8 cellular contexts compared by ENCODE assay signal in the genomic region with DNA sequence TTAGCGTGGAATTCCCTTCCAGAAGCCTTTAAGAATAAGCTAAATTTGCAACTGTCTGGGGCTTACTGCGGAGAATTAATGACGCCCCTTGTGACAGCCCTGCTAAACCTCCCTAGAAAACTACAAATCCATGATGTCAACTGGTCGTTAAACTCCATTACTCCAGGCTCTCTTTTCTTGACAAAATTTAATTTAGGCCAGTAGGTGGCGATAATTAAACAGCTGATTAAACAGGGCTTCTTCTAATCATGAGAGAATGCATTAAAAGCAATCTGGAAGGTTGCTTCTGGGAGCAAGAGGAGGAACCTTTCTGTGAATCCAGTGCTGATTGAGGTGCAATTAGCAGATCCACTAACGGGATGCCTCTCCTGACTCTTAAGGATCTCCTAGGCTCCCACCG. TPM values are rescaled to one million over a fixed set of nuclear protein-coding genes. Genes with fewer than 3 reads are reported as not detected.
DNase-seq lines count a peak whose midpoint lies in the region; ATAC-seq, FAIRE-seq and TF ChIP-seq lines count a peak whose summit lies in the region.

No MANE protein-coding gene starts in this region.

- no peaks in the 10 kb centered on the region for H3K4me1 ChIP-seq in gastrocnemius medialis

- POLR2A ChIA-PET in GM10248 (lab: Yijun Ruan, JAX), result no interaction called here

- H3K27ac ChIP-seq in gastrocnemius medialis, result no peak overlapping the region

- no peaks in the 10 kb centered on the region for H3K36me3 ChIP-seq in gastrocnemius medialis

- intact Hi-C loops in gastrocnemius medialis (cut with DNase I; ENCODE audit: low total_unique reads) (no loop called here), sciatic nerve (cut with DNase I) (no loop called here)

- in situ Hi-C loops in gastrocnemius medialis (cut with MboI; ENCODE audit: low sequenced_read_pairs in 4 of 4), result loop anchor here in 3 of 4 donors (10.0 to 25.0 kb wide), 3 partner anchors 112 to 470 kb away; a partner anchor contains a TSS

- peak; percentile 51 for DNase-seq in GM10248 (ENCODE audit: extremely low spot score)
- peak; percentile 66 for DNase-seq in NCI-H1105 (lab: John Stamatoyannopoulos, UW)
- DNase-seq in globus pallidus (ENCODE audit: low spot score), result peak; percentile 72
- no peak for DNase-seq in gastrocnemius medialis
- DNase-seq in stimulated activated CD4-positive, alpha-beta T cell treated with anti-CD3 and anti-CD28 coated beads, Interleukin-4, amount 100 ng/mL, for 1 hour, result no peak
- DNase-seq in effector CD8-positive, alpha-beta T cell (lab: John Stamatoyannopoulos, UW), result no peak
- DNase-seq in sciatic nerve (ENCODE audit: low spot score), result no peak

- TF ChIP-seq POLR2A in gastrocnemius medialis (IDR thresholded peaks at IDR 0.05), result no peak

- FAIRE-seq in TTC549 (lab: Jason Lieb, UNC), result peak; percentile 36

- no peaks in the 10 kb centered on the region for H3K9me3 ChIP-seq in gastrocnemius medialis

- no peak overlapping the region for H3K4me3 ChIP-seq in gastrocnemius medialis

- CTCF ChIA-PET in GM10248 (lab: Yijun Ruan, JAX), result interaction anchor here (0.6 to 6.2 kb wide), 19 partner anchors 9 to 880 kb away, joined by 3 to 45 read pairs (median 5); a partner anchor contains a TSS

- peak in 1 of 2 donors; percentile 36 for ATAC-seq in gastrocnemius medialis
- no peak for ATAC-seq in sciatic nerve

- TF ChIP-seq CTCF in GM10248 (IDR thresholded peaks at IDR 0.05; ENCODE audit: control extremely low read depth, extremely low read depth, low read depth, missing control alignments) (peak; percentile 64), gastrocnemius medialis (IDR thresholded peaks at IDR 0.05 in 4 of 5, conservative IDR thresholded peaks at IDR 0.05 in 1 of 5) (peak; percentile 50 to 68 (median 56))

- peaks cover 0 to 17% (median 16%) of the 10 kb centered on the region in 3 donors for H3K27me3 ChIP-seq in gastrocnemius medialis

RNA-seq across cellular contexts. Expression of a gene that starts 8.1 kb away (rescaled TPM):
- total RNA-seq in gastrocnemius medialis (1 to 10 TPM; 3.6 to 7.7 (median 6.9) TPM), sciatic nerve (51.4 TPM)

Comparison
In these comparisons a context has a peak if more than half of its experiments do, and no peak if none do; other contexts are left out.
1. DNase-seq: peak in GM10248 (single experiment), NCI-H1105 (single experiment) and globus pallidus (single experiment); none in gastrocnemius medialis (0 of 2), stimulated activated CD4-positive, alpha-beta T cell treated with anti-CD3 and anti-CD28 coated beads, Interleukin-4, amount 100 ng/mL, for 1 hour (single experiment), effector CD8-positive, alpha-beta T cell (single experiment) and sciatic nerve (single experiment).